ENCODE assay signal across 35 cellular contexts in the genomic region with DNA sequence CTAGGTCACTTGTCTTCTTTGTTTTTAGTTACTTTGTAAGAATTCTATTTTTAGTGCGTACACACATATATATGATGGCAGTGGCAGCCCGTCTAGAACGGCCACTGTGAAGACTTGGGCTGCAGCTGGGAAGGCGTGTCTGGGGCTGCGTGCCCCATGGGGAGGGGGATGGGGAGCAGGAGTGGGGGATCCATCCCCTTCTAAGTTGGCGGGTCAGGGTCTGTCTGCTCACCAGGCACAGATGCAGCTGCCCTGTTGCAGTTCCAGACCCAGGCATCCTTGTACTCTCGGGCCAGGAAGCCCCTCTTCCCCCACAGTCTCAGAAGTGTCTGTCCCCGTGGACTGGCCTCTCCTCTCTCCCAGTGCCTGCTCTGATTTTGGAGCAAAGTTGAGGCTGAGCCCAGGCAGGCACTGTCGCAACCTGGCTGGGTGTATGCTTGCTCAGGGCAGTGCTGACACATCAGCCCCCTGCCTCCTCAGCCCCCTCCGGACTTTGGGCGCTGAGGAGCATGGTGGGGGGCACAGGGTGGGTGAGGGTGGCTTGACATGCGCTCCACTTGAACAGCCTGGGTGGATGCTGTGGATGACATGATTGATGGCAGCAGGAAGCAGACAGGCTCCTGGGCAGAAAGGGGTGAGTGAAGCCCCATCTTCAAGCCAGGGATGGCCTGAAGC.
"Had no signal": no experiment of that assay in that cellular context is flagged by ENCODE, and none has a peak within 500 bp of the region (broad histone marks: within the 10 kb centered on the region; RNA-seq: fewer than 3 reads in every experiment).

No MANE protein-coding gene starts in this region.

- H3K4me1 Mint-ChIP-seq: activated B cell treated with CpG ODN at 0.5 μM for 24 hours; activated CD8-positive, alpha-beta memory T cell treated with anti-CD3 and anti-CD28 coated beads, Interleukin-2, amount 10 ng/mL, durations not matched to agents 7 days and 5 days; activated naive CD4-positive, alpha-beta T cell treated with anti-CD3 and anti-CD28 coated beads, Interleukin-2, amount 10 ng/mL, durations not matched to agents 7 days and 5 days; activated naive CD8-positive, alpha-beta T cell treated with anti-CD3 and anti-CD28 coated beads, Interleukin-2, amount 50 U/mL, for 24 hours; brain; T-cell had no signal

- H3K36me3 ChIP-seq: Peyer's patch, SJSA1 had no signal

- H3K4me3 Mint-ChIP-seq: activated B cell treated with CpG ODN at 0.5 μM for 24 hours; activated CD4-positive, alpha-beta memory T cell treated with anti-CD3 and anti-CD28 coated beads for 36 hours; activated CD8-positive, alpha-beta memory T cell treated with anti-CD3 and anti-CD28 coated beads, Interleukin-2, amount 10 ng/mL, durations not matched to agents 7 days and 5 days; activated naive CD4-positive, alpha-beta T cell treated with anti-CD3 and anti-CD28 coated beads, Interleukin-2, amount 10 ng/mL, durations not matched to agents 7 days and 5 days; activated naive CD8-positive, alpha-beta T cell; activated naive CD8-positive, alpha-beta T cell treated with anti-CD3 and anti-CD28 coated beads, Interleukin-2, amount 50 U/mL, for 24 hours; brain; IgD-negative memory B cell; T-cell had no signal

- H3K4me3 ChIP-seq: Peyer's patch, SJSA1 had no signal

- H3K9me3 Mint-ChIP-seq: activated B cell treated with CpG ODN at 0.5 μM for 24 hours; activated CD4-positive, alpha-beta memory T cell treated with anti-CD3 and anti-CD28 coated beads for 36 hours had no signal

- H3K27me3 Mint-ChIP-seq: activated B cell treated with CpG ODN at 0.5 μM for 24 hours; activated CD4-positive, alpha-beta memory T cell treated with anti-CD3 and anti-CD28 coated beads for 36 hours; activated CD8-positive, alpha-beta memory T cell treated with anti-CD3 and anti-CD28 coated beads, Interleukin-2, amount 10 ng/mL, durations not matched to agents 7 days and 5 days; activated naive CD4-positive, alpha-beta T cell treated with anti-CD3 and anti-CD28 coated beads, Interleukin-2, amount 10 ng/mL, durations not matched to agents 7 days and 5 days; activated naive CD8-positive, alpha-beta T cell; activated naive CD8-positive, alpha-beta T cell treated with anti-CD3 and anti-CD28 coated beads, Interleukin-2, amount 50 U/mL, for 24 hours; IgD-negative memory B cell; T-cell had no signal

- H3K4me1 ChIP-seq: Peyer's patch, SJSA1 had no signal

- DNase-seq: activated B cell treated with CpG ODN at 0.5 μM for 24 hours; activated CD4-positive, alpha-beta memory T cell treated with anti-CD3 and anti-CD28 coated beads for 36 hours; activated CD4-positive, alpha-beta T cell treated with anti-CD3 and anti-CD28 coated beads for 4 hours; activated CD4-positive, alpha-beta T cell treated with anti-CD3 and anti-CD28 coated beads, Interleukin-2, amount 50 U/mL, for 1 hour; activated CD4-positive, CD25-positive, alpha-beta regulatory T cell treated with anti-CD3 and anti-CD28 coated beads, Interleukin-2, amount 50 U/mL, for 72 hours; activated CD8-positive, alpha-beta memory T cell treated with anti-CD3 and anti-CD28 coated beads, Interleukin-2, amount 10 ng/mL, durations not matched to agents 7 days and 5 days; activated CD8-positive, alpha-beta memory T cell treated with anti-CD3 and anti-CD28 coated beads, Interleukin-2, amount 50 U/mL, for 48 hours; activated effector memory CD4-positive, alpha-beta T cell treated with Interleukin-2 at 50 U/mL for 16 hours; activated naive CD4-positive, alpha-beta T cell treated with anti-CD3 and anti-CD28 coated beads, Interleukin-2, amount 10 ng/mL, durations not matched to agents 7 days and 5 days; activated naive CD8-positive, alpha-beta T cell treated with anti-CD3 and anti-CD28 coated beads, Interleukin-2, amount 50 U/mL, for 24 hours; activated T-cell treated with anti-CD3 and anti-CD28 coated beads, Interleukin-2, amount 50 U/mL, for 48 hours; Karpas-422; KBM-7; NCI-H1105; NCI-H1436; NCI-H1694; NCI-H1930; NCI-H2081 treated with DMSO at 0.1 percent for 48 hours; NCI-H226; NCI-H526; NCI-H748 treated with DMSO at 0.1 percent for 48 hours; NK-92 treated with Interleukin-12 subunit alpha and Interleukin-12 subunit beta, amount 100 ng/mL, for 24 hours; PC-3; Peyer's patch; RPMI8226; SHP77 treated with DMSO at 0.1 percent for 48 hours; T-cell; T-helper 2 cell; T-helper 9 cell had no signal

- H3K27me3 ChIP-seq: Peyer's patch, SJSA1 had no signal

- H3K27ac ChIP-seq: Peyer's patch, SJSA1, VCaP had no signal

- H3K27ac Mint-ChIP-seq: activated B cell treated with CpG ODN at 0.5 μM for 24 hours; activated CD4-positive, alpha-beta memory T cell treated with anti-CD3 and anti-CD28 coated beads for 36 hours; activated CD8-positive, alpha-beta memory T cell treated with anti-CD3 and anti-CD28 coated beads, Interleukin-2, amount 10 ng/mL, durations not matched to agents 7 days and 5 days; activated naive CD4-positive, alpha-beta T cell treated with anti-CD3 and anti-CD28 coated beads, Interleukin-2, amount 10 ng/mL, durations not matched to agents 7 days and 5 days; activated naive CD8-positive, alpha-beta T cell; activated naive CD8-positive, alpha-beta T cell treated with anti-CD3 and anti-CD28 coated beads, Interleukin-2, amount 50 U/mL, for 24 hours; brain; IgD-negative memory B cell; T-cell had no signal

- ATAC-seq: activated CD8-positive, alpha-beta memory T cell treated with anti-CD3 and anti-CD28 coated beads, Interleukin-2, amount 10 ng/mL, durations not matched to agents 7 days and 5 days; activated naive CD8-positive, alpha-beta T cell treated with anti-CD3 and anti-CD28 coated beads, Interleukin-2, amount 50 U/mL, for 24 hours; PC-3; SK-N-SH treated with all-trans-retinoic acid at 6 μM for 48 hours; T-cell had no signal

- H3K36me3 Mint-ChIP-seq: activated CD4-positive, alpha-beta memory T cell treated with anti-CD3 and anti-CD28 coated beads for 36 hours; activated CD8-positive, alpha-beta memory T cell treated with anti-CD3 and anti-CD28 coated beads, Interleukin-2, amount 10 ng/mL, durations not matched to agents 7 days and 5 days; activated naive CD4-positive, alpha-beta T cell treated with anti-CD3 and anti-CD28 coated beads, Interleukin-2, amount 10 ng/mL, durations not matched to agents 7 days and 5 days; activated naive CD8-positive, alpha-beta T cell; IgD-negative memory B cell; T-cell had no signal

- H3K9me3 ChIP-seq: Peyer's patch, SJSA1 had no signal
